In the genomic region with DNA sequence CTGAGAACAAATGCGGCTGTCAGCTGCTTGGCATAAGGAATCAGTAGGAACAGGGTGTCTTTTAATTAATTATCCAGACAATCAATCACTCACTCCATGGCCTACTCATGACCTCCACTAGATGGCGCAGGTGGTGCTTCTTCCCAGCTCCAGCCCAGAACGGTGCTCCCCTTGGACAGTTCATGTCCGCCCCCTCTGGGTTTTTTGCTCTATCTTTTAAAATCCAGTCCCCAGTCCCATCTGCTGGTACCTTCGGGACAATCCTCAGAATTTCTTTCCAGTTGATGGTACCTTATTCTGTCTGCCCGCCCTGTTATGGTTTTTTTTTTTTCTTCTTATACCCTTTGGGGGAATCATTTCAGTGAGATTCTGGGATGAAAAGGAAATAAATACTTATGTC, we compare ENCODE assay signal across 8 cellular contexts.
A peak's percentile ranks its signal among the peaks of the same experiment; 100 is the strongest.
DNase-seq lines count a peak whose midpoint lies in the region; ATAC-seq, FAIRE-seq and TF ChIP-seq lines count a peak whose summit lies in the region.

No MANE protein-coding gene starts in this region.

- H3K4me1 ChIP-seq in GM23248 (ENCODE audit: insufficient read depth) (no peaks in the 10 kb centered on the region), GM12878 (ENCODE audit: control insufficient read depth, insufficient read depth, low read length) (peaks cover 3% of the 10 kb centered on the region)

- H4K20me1 ChIP-seq in GM23248 (ENCODE audit: insufficient read depth) (no peaks in the 10 kb centered on the region), GM12878 (ENCODE audit: control insufficient read depth, insufficient read depth) (no peaks in the 10 kb centered on the region)

- H3K27ac ChIP-seq in GM23248 (no peak overlapping the region), GM12878 (ENCODE audit: control insufficient read depth, insufficient read depth) (no peak overlapping the region)

- DNase-seq in G401 (ENCODE audit: low spot score) = peak; percentile 81
- DNase-seq in GM23248 = peak; percentile 68
- peak; percentile 43 for DNase-seq in MG63
- peak; percentile 45 for DNase-seq in SKM-1 (lab: John Stamatoyannopoulos, UW; ENCODE audit: unreplicated experiment)
- DNase-seq in GM12878 (ENCODE audit: low read depth, low spot score) = no peak
- peak; percentile 40 for DNase-seq in iris pigment epithelial cell (ENCODE audit: low read depth)
- peak in 2 of 3 experiments; percentile 2 to 5 for DNase-seq in stimulated activated CD4-positive, alpha-beta T cell treated with anti-CD3 and anti-CD28 coated beads, TNF-alpha, amount 100 ng/mL, for 4 hours (ENCODE audit: low read depth in 3 of 3)

- CTCF ChIA-PET in GM12878 (lab: Yijun Ruan, JAX) = interaction anchor here (0.7 to 7.5 kb wide), 16 partner anchors 11 to 262 kb away, joined by 3 to 77 read pairs (median 4); no protein-coding TSS in a partner anchor

- H3K9ac ChIP-seq in GM23248 (no peak overlapping the region), GM12878 (ENCODE audit: control insufficient read depth, insufficient read depth, low read length) (no peak overlapping the region)

- POLR2A ChIA-PET in GM12878 (lab: Charles Lee) = no interaction called here

- H3K36me3 ChIP-seq in GM23248 (ENCODE audit: low read depth) = no peaks in the 10 kb centered on the region
- no peaks in the 10 kb centered on the region for H3K36me3 ChIP-seq in MG63
- no peaks in the 10 kb centered on the region for H3K36me3 ChIP-seq in GM12878 (ENCODE audit: control insufficient read depth in 2 of 2, insufficient read depth in 2 of 2, low read length in 1 of 2)

- in situ Hi-C loops in G401 (cut with HindIII; ENCODE audit: low sequenced_read_pairs) = no loop called here
- in situ Hi-C loops in GM23248 (cut with MboI) = no loop called here
- in situ Hi-C loops in GM12878 (cut with MboI) = no loop called here

- BruUV-seq in GM12878 (replicated peaks; lab: Mats Ljungman, UMichigan) = no TSS peak

- WGBS in GM23248 (ENCODE audit: low coverage in 1 of 2, low lambda C conversion rate in 2 of 2, missing lambda C conversion rate in 2 of 2), 2 experiments = 39 to 40% methylated on average over 6 of the region's 6 CpGs
- 18% methylated on average over 6 of the region's 6 CpGs for WGBS in GM12878 (ENCODE audit: insufficient coverage, insufficient replicate concordance, low lambda C conversion rate, missing lambda C conversion rate)

- peak; percentile 96 for ATAC-seq in GM12878
- no peak for ATAC-seq in GM18868 (IDR thresholded peaks at IDR 0.05; ENCODE audit: unreplicated experiment)

- H3F3A ChIP-seq in GM23248 (ENCODE audit: insufficient read depth) = no peaks in the 10 kb centered on the region

- RAD21 ChIA-PET in GM12878 (lab: Charles Lee; ENCODE audit: unreplicated experiment) = interaction anchor here (1.3 kb wide), 1 partner anchor 25 kb away, joined by 5 read pairs; no protein-coding TSS in a partner anchor

- H3K79me2 ChIP-seq in GM23248 (ENCODE audit: insufficient read depth) = no peaks in the 10 kb centered on the region
- no peaks in the 10 kb centered on the region for H3K79me2 ChIP-seq in GM12878 (ENCODE audit: control insufficient read depth, insufficient read depth, low read length)

- H3K9me3 ChIP-seq in GM23248 (ENCODE audit: low read depth) = no peaks in the 10 kb centered on the region
- H3K9me3 ChIP-seq in MG63 = no peaks in the 10 kb centered on the region
- no peaks in the 10 kb centered on the region for H3K9me3 ChIP-seq in GM12878 (replicated peaks; ENCODE audit: control insufficient read depth, insufficient read depth, low read length)

- H2AFZ ChIP-seq in GM23248 (no peak overlapping the region), GM12878 (ENCODE audit: control insufficient read depth, low read depth, low read length) (no peak overlapping the region)

- no peaks in the 10 kb centered on the region for H3K9me2 ChIP-seq in GM23248 (ENCODE audit: insufficient read depth)

- H3K4me3 ChIP-seq in GM23248 (no peak overlapping the region), MG63 (no peak overlapping the region), GM12878 (no peak overlapping the region)

- no peak for TF ChIP-seq POLR2A in GM12878 (IDR thresholded peaks at IDR 0.05; ENCODE audit: low read depth, low read length)

- no peaks in the 10 kb centered on the region; the same call in 1 of the 2 replicates for H3K27me3 ChIP-seq in GM23248 (replicated peaks; ENCODE audit: insufficient read depth)
- no peaks in the 10 kb centered on the region for H3K27me3 ChIP-seq in MG63
- no peaks in the 10 kb centered on the region; a peak in 1 of 4 replicates for H3K27me3 ChIP-seq in GM12878 (replicated peaks in 1 of 2; ENCODE audit: control insufficient read depth in 2 of 2, insufficient read depth in 2 of 2, low read length in 1 of 2)

- TF ChIP-seq EP300 in GM12878 (IDR thresholded peaks at IDR 0.05; ENCODE audit: borderline replicate concordance in 1 of 2, control insufficient read depth in 1 of 2, low read depth in 2 of 2, low read length in 2 of 2) = no peak

- H3K4me2 ChIP-seq in GM23248 (ENCODE audit: unreplicated experiment) (no peak overlapping the region), GM12878 (ENCODE audit: control insufficient read depth, insufficient read depth) (no peak overlapping the region)

- peak; percentile 72 to 90 (median 85) for TF ChIP-seq CTCF in GM12878 (IDR thresholded peaks at IDR 0.05 in 2 of 3, conservative IDR thresholded peaks at IDR 0.05 in 1 of 3; ENCODE audit: control insufficient read depth in 2 of 3, extremely low read depth in 1 of 3, insufficient read depth in 1 of 3, low read depth in 3 of 3, low read length in 3 of 3)

- intact Hi-C loops in GM12878 (cut with micrococcal nuclease; ENCODE audit: unreplicated experiment) = loop anchor here (1.0 kb wide), 1 partner anchor 26 kb away; no protein-coding TSS in a partner anchor

- no peak for FAIRE-seq in GM12878 (lab: Jason Lieb, UNC)

- peak; percentile 58 for TF ChIP-seq RAD21 in GM12878 (IDR thresholded peaks at IDR 0.05; ENCODE audit: insufficient read depth, low read depth, low read length)

- SMC1A ChIA-PET in GM12878 (lab: Charles Lee; ENCODE audit: uncharacterized antibody, unreplicated experiment) = interaction anchor here (1.3 to 1.7 kb wide), 2 partner anchors 26 to 29 kb away, joined by 7 to 15 read pairs; no protein-coding TSS in a partner anchor

TF ChIP-seq in GM12878, 131 proteins besides CTCF, POLR2A, EP300 and RAD21:
- TF ChIP-seq NFXL1 (IDR thresholded peaks at IDR 0.05; ENCODE audit: borderline replicate concordance) = peak; percentile 56; the same call in 1 of the 2 replicates
- TF ChIP-seq SMC3 (IDR thresholded peaks at IDR 0.05; ENCODE audit: borderline replicate concordance, low read length) = peak; percentile 76
- no peak for TF ChIP-seq NKRF (conservative IDR thresholded peaks at IDR 0.05)
- no peak for TF ChIP-seq HSF1 (IDR thresholded peaks at IDR 0.05; ENCODE audit: low read depth, low read length)
- TF ChIP-seq YY1 (IDR thresholded peaks at IDR 0.05; ENCODE audit: low read depth, low read length) = 0 out of 2 replicates have a peak, but pooled peaks have one; percentile 25
- TF ChIP-seq, protein P1, sequence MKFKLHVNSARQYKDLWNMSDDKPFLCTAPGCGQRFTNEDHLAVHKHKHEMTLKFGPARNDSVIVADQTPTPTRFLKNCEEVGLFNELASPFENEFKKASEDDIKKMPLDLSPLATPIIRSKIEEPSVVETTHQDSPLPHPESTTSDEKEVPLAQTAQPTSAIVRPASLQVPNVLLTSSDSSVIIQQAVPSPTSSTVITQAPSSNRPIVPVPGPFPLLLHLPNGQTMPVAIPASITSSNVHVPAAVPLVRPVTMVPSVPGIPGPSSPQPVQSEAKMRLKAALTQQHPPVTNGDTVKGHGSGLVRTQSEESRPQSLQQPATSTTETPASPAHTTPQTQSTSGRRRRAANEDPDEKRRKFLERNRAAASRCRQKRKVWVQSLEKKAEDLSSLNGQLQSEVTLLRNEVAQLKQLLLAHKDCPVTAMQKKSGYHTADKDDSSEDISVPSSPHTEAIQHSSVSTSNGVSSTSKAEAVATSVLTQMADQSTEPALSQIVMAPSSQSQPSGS (IDR thresholded peaks at IDR 0.05; ENCODE audit: low read length) = no peak
